In genomic region chr6:147726342-147726741, GRCh38 we compare ENCODE assay signal across 5 cellular contexts.
"Had no signal": no experiment of that assay in that cellular context is flagged by ENCODE, and none has a peak within 500 bp of the region (broad histone marks: within the 10 kb centered on the region; RNA-seq: fewer than 3 reads in every experiment).

No MANE protein-coding gene starts in this region.

- H2AFZ ChIP-seq: GM23338 had no signal

- H3K27ac ChIP-seq: HL-60 had no signal

- H3K4me2 ChIP-seq: GM23338 had no signal

- DNase-seq: H9, HCEC 1CT had no signal

- ATAC-seq: GM23338, HepG2 had no signal

- H3K4me3 ChIP-seq: GM23338 had no signal
